7 cellular contexts compared by ENCODE assay signal in genomic region chr3:161372321-161373260, GRCh38. TPM values are rescaled to one million over a fixed set of nuclear protein-coding genes. Genes with fewer than 3 reads are reported as not detected.
DNase-seq lines count a peak whose midpoint lies in the region; ATAC-seq and TF ChIP-seq lines count a peak whose summit lies in the region.

No MANE protein-coding gene starts in this region.

- TF ChIP-seq CTCF in fibroblast of pulmonary artery (IDR thresholded peaks at IDR 0.05; ENCODE audit: low read length, missing control alignments), result no peak
- TF ChIP-seq CTCF in uterus (IDR thresholded peaks at IDR 0.05), result no peak

- no peak overlapping the region for H3K27ac Mint-ChIP-seq in activated T-cell treated with anti-CD3 and anti-CD28 coated beads, Interleukin-2, amount 50 U/mL, for 72 hours
- H3K27ac Mint-ChIP-seq in naive thymus-derived CD4-positive, alpha-beta T cell, result peak overlapping the region in 1 of 9 donors; percentile 64

- peak; percentile 84 for DNase-seq in NCI-H2081 treated with DMSO at 0.1 percent for 48 hours (lab: John Stamatoyannopoulos, UW)
- DNase-seq in activated T-cell treated with anti-CD3 and anti-CD28 coated beads, Interleukin-2, amount 50 U/mL, for 72 hours, result peak; percentile 13 to 31
- no peak for DNase-seq in fibroblast of pulmonary artery (ENCODE audit: low read depth)
- peak in 5 of 9 donors; percentile 10 to 38 (median 35) for DNase-seq in naive thymus-derived CD4-positive, alpha-beta T cell
- DNase-seq in uterus, result peak in 1 of 2 donors; percentile 18

- no peaks in the 10 kb centered on the region for H3K36me3 Mint-ChIP-seq in activated T-cell treated with anti-CD3 and anti-CD28 coated beads, Interleukin-2, amount 50 U/mL, for 72 hours (ENCODE audit: insufficient read depth in 2 of 2)
- no peaks in the 10 kb centered on the region for H3K36me3 Mint-ChIP-seq in naive thymus-derived CD4-positive, alpha-beta T cell

- peaks cover 7% of the 10 kb centered on the region in 2 donors for H3K4me1 ChIP-seq in naive thymus-derived CD4-positive, alpha-beta T cell (ENCODE audit: control insufficient read depth in 2 of 2, insufficient read depth in 2 of 2, low read length in 2 of 2)
- peaks cover 3 to 5% of the 10 kb centered on the region in 2 donors for H3K4me1 ChIP-seq in uterus

- ATAC-seq in GM18498 (IDR thresholded peaks at IDR 0.05; ENCODE audit: unreplicated experiment), result peak; percentile 61
- ATAC-seq in HG02588 (IDR thresholded peaks at IDR 0.05; ENCODE audit: unreplicated experiment), result peak; percentile 38
- peak; percentile 59 to 67 for ATAC-seq in activated T-cell treated with anti-CD3 and anti-CD28 coated beads, Interleukin-2, amount 50 U/mL, for 72 hours (replicated peaks in 1 of 2)
- ATAC-seq in naive thymus-derived CD4-positive, alpha-beta T cell, result peak; percentile 65

- H3K4me3 Mint-ChIP-seq in activated T-cell treated with anti-CD3 and anti-CD28 coated beads, Interleukin-2, amount 50 U/mL, for 72 hours, result peak overlapping the region; percentile 89 to 94
- peak overlapping the region; percentile 79 to 93 (median 88) for H3K4me3 Mint-ChIP-seq in naive thymus-derived CD4-positive, alpha-beta T cell

- no peaks in the 10 kb centered on the region for H3K9me3 ChIP-seq in naive thymus-derived CD4-positive, alpha-beta T cell (ENCODE audit: control insufficient read depth in 2 of 3, low read length in 3 of 3)
- H3K9me3 ChIP-seq in uterus, result no peaks in the 10 kb centered on the region

- CTCF ChIA-PET in naive thymus-derived CD4-positive, alpha-beta T cell (lab: Charles Lee), result no interaction called here

- H3K36me3 ChIP-seq in naive thymus-derived CD4-positive, alpha-beta T cell (ENCODE audit: control insufficient read depth in 2 of 3, insufficient read depth in 3 of 3, low read length in 3 of 3), result no peaks in the 10 kb centered on the region
- no peaks in the 10 kb centered on the region for H3K36me3 ChIP-seq in uterus

- no peaks in the 10 kb centered on the region for H3K9me3 Mint-ChIP-seq in activated T-cell treated with anti-CD3 and anti-CD28 coated beads, Interleukin-2, amount 50 U/mL, for 72 hours
- no peaks in the 10 kb centered on the region for H3K9me3 Mint-ChIP-seq in naive thymus-derived CD4-positive, alpha-beta T cell

- H3K4me1 Mint-ChIP-seq in activated T-cell treated with anti-CD3 and anti-CD28 coated beads, Interleukin-2, amount 50 U/mL, for 72 hours (ENCODE audit: low read depth), result peaks cover 12% of the 10 kb centered on the region
- peaks cover 7 to 21% (median 18%) of the 10 kb centered on the region in 7 donors for H3K4me1 Mint-ChIP-seq in naive thymus-derived CD4-positive, alpha-beta T cell

- H3K4me3 ChIP-seq in fibroblast of pulmonary artery (replicated peaks; ENCODE audit: low read depth, low read length), result peak overlapping the region; percentile 45
- peak overlapping the region; percentile 68 for H3K4me3 ChIP-seq in naive thymus-derived CD4-positive, alpha-beta T cell (ENCODE audit: low read length)
- H3K4me3 ChIP-seq in uterus, result peak overlapping the region; percentile 38 to 51

- H3K27me3 Mint-ChIP-seq in activated T-cell treated with anti-CD3 and anti-CD28 coated beads, Interleukin-2, amount 50 U/mL, for 72 hours (ENCODE audit: low read depth), result peaks cover 70% of the 10 kb centered on the region
- H3K27me3 Mint-ChIP-seq in naive thymus-derived CD4-positive, alpha-beta T cell, result peaks cover 6 to 87% (median 22%) of the 10 kb centered on the region in 5 donors

- no peak overlapping the region for H3K27ac ChIP-seq in naive thymus-derived CD4-positive, alpha-beta T cell (ENCODE audit: low read depth, low read length)
- no peak overlapping the region for H3K27ac ChIP-seq in uterus

- TF ChIP-seq POLR2A in uterus (IDR thresholded peaks at IDR 0.05), result no peak

- intact Hi-C loops in naive thymus-derived CD4-positive, alpha-beta T cell (cut with micrococcal nuclease), result loop anchor here in 1 of 2 donors (1.0 to 10.0 kb wide), 6 partner anchors 23 to 928 kb away; partner anchors contain the start of genes KPNA4, PPM1L and TRIM59
- intact Hi-C loops in uterus (cut with DNase I; ENCODE audit: low total_unique reads), result no loop called here

- H3K27me3 ChIP-seq in naive thymus-derived CD4-positive, alpha-beta T cell (ENCODE audit: control insufficient read depth in 2 of 2, insufficient read depth in 2 of 2, low read length in 2 of 2), result peaks cover 0 to 15% of the 10 kb centered on the region in 2 donors
- no peaks in the 10 kb centered on the region for H3K27me3 ChIP-seq in uterus

- POLR2A ChIA-PET in naive thymus-derived CD4-positive, alpha-beta T cell (lab: Charles Lee), result interaction anchor here (1.1 kb wide), 1 partner anchor 61 kb away, joined by 3 read pairs; no protein-coding TSS in a partner anchor

RNA-seq across cellular contexts. Expression of gene SPTSSB, which starts 1.3 kb away (rescaled TPM):
- not detected for total RNA-seq in activated T-cell treated with anti-CD3 and anti-CD28 coated beads, Interleukin-2, amount 50 U/mL, for 72 hours
- total RNA-seq in naive thymus-derived CD4-positive, alpha-beta T cell, result 1 to 10 TPM in 1 of 5 experiments, under 1 TPM in 1, not detected in 3; 0.34 to 1.6 TPM
- polyA plus RNA-seq in naive thymus-derived CD4-positive, alpha-beta T cell, result not detected
- total RNA-seq in uterus, result 1 to 10 TPM in 2 of 4 donors, under 1 TPM in 1, not detected in 1; under 0.01 to 1.5 (median 1.0) TPM
